ENCODE assay signal across 16 cellular contexts in the genomic region with DNA sequence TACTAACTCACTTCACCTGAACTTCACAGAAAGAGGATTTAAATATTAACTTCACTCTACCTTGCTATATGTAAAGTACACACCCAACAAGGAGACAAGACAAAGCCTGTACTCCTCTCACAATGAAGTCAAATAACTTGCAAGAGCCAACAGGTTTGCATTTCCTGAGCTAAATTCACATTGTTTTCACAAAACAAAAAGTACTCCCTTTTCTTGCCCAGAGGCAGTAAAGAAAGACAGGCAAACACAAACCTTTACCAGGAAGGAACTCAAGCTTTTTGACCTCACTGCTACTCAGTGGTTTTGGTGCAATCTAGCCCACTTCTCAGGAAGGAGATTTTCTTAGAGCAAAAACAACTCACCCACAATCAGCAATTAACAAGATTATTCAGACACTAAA. TPM values are rescaled to one million over a fixed set of nuclear protein-coding genes. Genes with fewer than 3 reads are reported as not detected.
A peak's percentile ranks its signal among the peaks of the same experiment; 100 is the strongest.
DNase-seq lines count a peak whose midpoint lies in the region; ATAC-seq and TF ChIP-seq lines count a peak whose summit lies in the region.
"Had no signal": no experiment of that assay in that cellular context is flagged by ENCODE, and none has a peak within 500 bp of the region (broad histone marks: within the 10 kb centered on the region; RNA-seq: fewer than 3 reads in every experiment).

No MANE protein-coding gene starts in this region.

- H3K36me3 Mint-ChIP-seq in activated naive CD8-positive, alpha-beta T cell treated with anti-CD3 and anti-CD28 coated beads, Interleukin-2, amount 10 ng/mL, durations not matched to agents 7 days and 5 days: peaks cover 15% of the 10 kb centered on the region
- H3K36me3 Mint-ChIP-seq in activated naive CD8-positive, alpha-beta T cell treated with anti-CD3 and anti-CD28 coated beads for 36 hours: peaks cover 8% of the 10 kb centered on the region
- peaks cover 3 to 6% of the 10 kb centered on the region in 2 donors for H3K36me3 Mint-ChIP-seq in CD4-positive, alpha-beta memory T cell

- H3K27me3 ChIP-seq in esophagus squamous epithelium: no peaks in the 10 kb centered on the region
- H3K27me3 ChIP-seq in CD4-positive, alpha-beta memory T cell (ENCODE audit: insufficient read depth, low read length): no peaks in the 10 kb centered on the region
- H3K27me3 ChIP-seq: left lung had no signal

- CTCF ChIA-PET in CD4-positive, alpha-beta memory T cell (lab: Charles Lee; ENCODE audit: partially characterized antibody): interaction anchor here (0.5 to 1.7 kb wide), 3 partner anchors 13 to 64 kb away, joined by 4 read pairs; no protein-coding TSS in a partner anchor

- H3K4me1 Mint-ChIP-seq in activated naive CD8-positive, alpha-beta T cell treated with anti-CD3 and anti-CD28 coated beads, Interleukin-2, amount 10 ng/mL, durations not matched to agents 7 days and 5 days: peaks cover 28% of the 10 kb centered on the region
- peaks cover 14% of the 10 kb centered on the region for H3K4me1 Mint-ChIP-seq in activated naive CD8-positive, alpha-beta T cell treated with anti-CD3 and anti-CD28 coated beads for 36 hours
- H3K4me1 Mint-ChIP-seq in CD4-positive, alpha-beta memory T cell: peaks cover 15 to 20% (median 18%) of the 10 kb centered on the region in 4 donors

- no peak overlapping the region for H3K4me3 ChIP-seq in esophagus squamous epithelium
- H3K4me3 ChIP-seq in CD4-positive, alpha-beta memory T cell (ENCODE audit: low read length in 2 of 2): no peak overlapping the region
- H3K4me3 ChIP-seq: left lung had no signal

- no peaks in the 10 kb centered on the region for H3K27me3 Mint-ChIP-seq in activated naive CD8-positive, alpha-beta T cell treated with anti-CD3 and anti-CD28 coated beads, Interleukin-2, amount 10 ng/mL, durations not matched to agents 7 days and 5 days
- H3K27me3 Mint-ChIP-seq in activated naive CD8-positive, alpha-beta T cell treated with anti-CD3 and anti-CD28 coated beads for 36 hours: no peaks in the 10 kb centered on the region
- no peaks in the 10 kb centered on the region for H3K27me3 Mint-ChIP-seq in CD4-positive, alpha-beta memory T cell

- peak overlapping the region; percentile 1 to 38 (median 18) for H3K27ac ChIP-seq in esophagus squamous epithelium
- H3K27ac ChIP-seq in CD4-positive, alpha-beta memory T cell (ENCODE audit: low read depth, low read length): no peak overlapping the region
- H3K27ac ChIP-seq: left lung had no signal

- TF ChIP-seq POLR2A in esophagus squamous epithelium (IDR thresholded peaks at IDR 0.05): no peak

- ATAC-seq in activated naive CD8-positive, alpha-beta T cell treated with anti-CD3 and anti-CD28 coated beads, Interleukin-2, amount 10 ng/mL, durations not matched to agents 7 days and 5 days (ENCODE audit: low read depth): peak; percentile 80
- ATAC-seq: left lung had no signal

- H3K36me3 ChIP-seq in esophagus squamous epithelium: peaks cover 0 to 1% (median 0%) of the 10 kb centered on the region in 3 donors
- H3K36me3 ChIP-seq in CD4-positive, alpha-beta memory T cell (ENCODE audit: insufficient read depth, low read length): no peaks in the 10 kb centered on the region
- H3K36me3 ChIP-seq: left lung had no signal

- H3K4me1 ChIP-seq in esophagus squamous epithelium: peaks cover 0 to 16% (median 0%) of the 10 kb centered on the region in 3 donors
- H3K4me1 ChIP-seq in CD4-positive, alpha-beta memory T cell (ENCODE audit: insufficient read depth, low read length): peaks cover 10% of the 10 kb centered on the region
- H3K4me1 ChIP-seq: left lung had no signal

- peak overlapping the region; percentile 84 for H3K27ac Mint-ChIP-seq in activated naive CD8-positive, alpha-beta T cell treated with anti-CD3 and anti-CD28 coated beads, Interleukin-2, amount 10 ng/mL, durations not matched to agents 7 days and 5 days
- no peak overlapping the region for H3K27ac Mint-ChIP-seq in activated naive CD8-positive, alpha-beta T cell treated with anti-CD3 and anti-CD28 coated beads for 36 hours
- H3K27ac Mint-ChIP-seq in CD4-positive, alpha-beta memory T cell: peak overlapping the region in 3 of 7 donors; percentile 15 to 64 (median 18)

- H3K9me3 Mint-ChIP-seq in activated naive CD8-positive, alpha-beta T cell treated with anti-CD3 and anti-CD28 coated beads, Interleukin-2, amount 10 ng/mL, durations not matched to agents 7 days and 5 days: no peaks in the 10 kb centered on the region
- no peaks in the 10 kb centered on the region for H3K9me3 Mint-ChIP-seq in activated naive CD8-positive, alpha-beta T cell treated with anti-CD3 and anti-CD28 coated beads for 36 hours
- no peaks in the 10 kb centered on the region for H3K9me3 Mint-ChIP-seq in CD4-positive, alpha-beta memory T cell

- intact Hi-C loops in esophagus squamous epithelium (cut with DNase I): no loop called here
- intact Hi-C loops in CD4-positive, alpha-beta memory T cell (cut with micrococcal nuclease): no loop called here

- H3K9me3 ChIP-seq in esophagus squamous epithelium: no peaks in the 10 kb centered on the region
- no peaks in the 10 kb centered on the region for H3K9me3 ChIP-seq in CD4-positive, alpha-beta memory T cell (ENCODE audit: control insufficient read depth in 1 of 2, low read length in 2 of 2)
- H3K9me3 ChIP-seq: left lung had no signal

- POLR2A ChIA-PET in activated naive CD8-positive, alpha-beta T cell treated with anti-CD3 and anti-CD28 coated beads, Interleukin-2, amount 10 ng/mL, durations not matched to agents 7 days and 5 days (lab: Charles Lee): interaction anchor here (0.5 to 1.1 kb wide), 3 partner anchors 16 to 355 kb away, joined by 3 to 5 read pairs (median 3); a partner anchor contains a TSS
- POLR2A ChIA-PET in CD4-positive, alpha-beta memory T cell (lab: Charles Lee; ENCODE audit: partially characterized antibody): interaction anchor here (0.6 to 1.4 kb wide), 2 partner anchors 15 to 728 kb away, joined by 3 read pairs; no protein-coding TSS in a partner anchor

- no peak for TF ChIP-seq CTCF in esophagus squamous epithelium (IDR thresholded peaks at IDR 0.05)

- DNase-seq in activated naive CD8-positive, alpha-beta T cell treated with anti-CD3 and anti-CD28 coated beads, Interleukin-2, amount 10 ng/mL, durations not matched to agents 7 days and 5 days: no peak
- no peak for DNase-seq in activated naive CD8-positive, alpha-beta T cell treated with anti-CD3 and anti-CD28 coated beads for 36 hours
- DNase-seq in OCI-M1 (lab: John Stamatoyannopoulos, UW): peak; percentile 25
- no peak for DNase-seq in esophagus squamous epithelium (lab: John Stamatoyannopoulos, UW)
- DNase-seq in stimulated activated CD4-positive, alpha-beta T cell treated with anti-CD3 and anti-CD28 coated beads, Interleukin-12 subunit alpha, Interleukin-12 subunit beta, amount 100 ng/mL, for 4 hours: no peak
- DNase-seq in NCI-H1417 treated with DMSO at 0.1 percent for 48 hours (lab: John Stamatoyannopoulos, UW): no peak
- no peak for DNase-seq in stimulated activated CD4-positive, alpha-beta T cell treated with anti-CD3 and anti-CD28 coated beads, Interleukin-4, amount 100 ng/mL, for 4 hours
- DNase-seq in CD4-positive, alpha-beta memory T cell: no peak
- DNase-seq: foreskin melanocyte; left lung; NCI-H187 treated with DMSO at 0.1 percent for 48 hours; NK-92 treated with Interleukin-12 subunit alpha and Interleukin-12 subunit beta, amount 100 ng/mL, for 24 hours; stimulated activated CD8-positive, alpha-beta memory T cell treated with anti-CD3 and anti-CD28 coated beads, Interleukin-4, amount 100 ng/mL, for 48 hours had no signal

- H3K4me3 Mint-ChIP-seq in activated naive CD8-positive, alpha-beta T cell treated with anti-CD3 and anti-CD28 coated beads, Interleukin-2, amount 10 ng/mL, durations not matched to agents 7 days and 5 days: peak overlapping the region; percentile 64
- H3K4me3 Mint-ChIP-seq in activated naive CD8-positive, alpha-beta T cell treated with anti-CD3 and anti-CD28 coated beads for 36 hours: no peak overlapping the region
- peak overlapping the region in 3 of 8 donors; percentile 12 to 41 (median 32) for H3K4me3 Mint-ChIP-seq in CD4-positive, alpha-beta memory T cell

RNA-seq across cellular contexts. Expression of a gene that starts 15.7 kb away (rescaled TPM):
- total RNA-seq in activated naive CD8-positive, alpha-beta T cell treated with anti-CD3 and anti-CD28 coated beads, Interleukin-2, amount 10 ng/mL, durations not matched to agents 7 days and 5 days: 10 to 100 TPM; 43.0 to 44.9 TPM
- total RNA-seq in activated naive CD8-positive, alpha-beta T cell treated with anti-CD3 and anti-CD28 coated beads for 36 hours: 10 to 100 TPM; 26.2 to 27.2 TPM
- total RNA-seq in esophagus squamous epithelium: 10 to 100 TPM; 11.4 to 38.6 (median 16.0) TPM
- 10 to 100 TPM; 17.2 to 17.3 TPM for total RNA-seq in CD4-positive, alpha-beta memory T cell
- polyA plus RNA-seq in CD4-positive, alpha-beta memory T cell: 10 to 100 TPM; 19.3 to 22.4 TPM

RNA-seq across cellular contexts. Expression of a gene that starts 44.9 kb away (rescaled TPM):
- total RNA-seq in activated naive CD8-positive, alpha-beta T cell treated with anti-CD3 and anti-CD28 coated beads, Interleukin-2, amount 10 ng/mL, durations not matched to agents 7 days and 5 days: not detected
- total RNA-seq in activated naive CD8-positive, alpha-beta T cell treated with anti-CD3 and anti-CD28 coated beads for 36 hours: not detected
- under 1 TPM in 3 of 4 donors, not detected in 1; 0.15 to 0.64 (median 0.19) TPM for total RNA-seq in esophagus squamous epithelium
- total RNA-seq in CD4-positive, alpha-beta memory T cell: not detected
- not detected for polyA plus RNA-seq in CD4-positive, alpha-beta memory T cell
- total RNA-seq: HT-29, left lung, osteoblast, urinary bladder had no signal
- polyA plus RNA-seq: urinary bladder had no signal
